In genomic region chr11:79383874-79384273, GRCh38 we compare ENCODE assay signal across 27 cellular contexts. TPM values are rescaled to one million over a fixed set of nuclear protein-coding genes. Genes with fewer than 3 reads are reported as not detected.
"Had no signal": no experiment of that assay in that cellular context is flagged by ENCODE, and none has a peak within 500 bp of the region (broad histone marks: within the 10 kb centered on the region; RNA-seq: fewer than 3 reads in every experiment).

No MANE protein-coding gene starts in this region.

- H3K4me3 Mint-ChIP-seq: mesothelial cell of epicardium; naive thymus-derived CD4-positive, alpha-beta T cell; natural killer cell treated with Interleukin-12 subunit alpha and Interleukin-12 subunit beta and Interleukin-15 and Interleukin-18, amount 100 ng/mL, for 72 hours; stimulated activated naive B cell treated with anti-CD40 and anti-IgM and Interleukin-4, amounts not matched to agents 10 μg/mL and 1 μg/mL and 100 μg/mL, for 72 hours had no signal

- DNase-seq: hippocampal formation; kidney glomerular epithelial cell; left colon; left lung; mesendoderm; naive thymus-derived CD4-positive, alpha-beta T cell; ovary; right lobe of liver; stimulated activated CD4-positive, alpha-beta T cell treated with anti-CD3 and anti-CD28 coated beads, Interleukin-12 subunit alpha, Interleukin-12 subunit beta, amount 100 ng/mL, for 4 hours; stimulated activated CD4-positive, alpha-beta T cell treated with anti-CD3 and anti-CD28 coated beads, Interleukin-15, amount 100 ng/mL, for 24 hours; stimulated activated CD4-positive, alpha-beta T cell treated with anti-CD3 and anti-CD28 coated beads, Interleukin-2, amount 100 ng/mL, for 24 hours; stimulated activated CD4-positive, alpha-beta T cell treated with anti-CD3 and anti-CD28 coated beads, Interleukin-4, amount 100 ng/mL, for 1 hour; stimulated activated naive B cell treated with anti-CD40 and anti-IgM and Interleukin-4, amounts not matched to agents 10 μg/mL and 1 μg/mL and 100 μg/mL, for 72 hours; stimulated activated naive CD8-positive, alpha-beta T cell treated with anti-CD3 and anti-CD28 coated beads, Interleukin-15, Interleukin-2, amounts not matched to agents 100 U/mL and 50 U/mL, for 24 hours; stomach; testis; transverse colon; upper lobe of left lung had no signal

- H3K27ac ChIP-seq: left lung, ovary, right atrium auricular region, right lobe of liver, stomach, testis, transverse colon, upper lobe of left lung, vagina had no signal

- H3K9me3 Mint-ChIP-seq: mesothelial cell of epicardium; natural killer cell treated with Interleukin-12 subunit alpha and Interleukin-12 subunit beta and Interleukin-15 and Interleukin-18, amount 100 ng/mL, for 72 hours had no signal

- H3K27me3 Mint-ChIP-seq: progenitor cell of endocrine pancreas had no signal

- H3K4me1 Mint-ChIP-seq: naive thymus-derived CD4-positive, alpha-beta T cell had no signal

- H3K4me1 ChIP-seq: left lung, right atrium auricular region, right lobe of liver, stomach, testis, transverse colon, upper lobe of left lung, vagina had no signal

- H3K27ac Mint-ChIP-seq: naive thymus-derived CD4-positive, alpha-beta T cell; natural killer cell treated with Interleukin-12 subunit alpha and Interleukin-12 subunit beta and Interleukin-15 and Interleukin-18, amount 100 ng/mL, for 72 hours; progenitor cell of endocrine pancreas; stimulated activated naive B cell treated with anti-CD40 and anti-IgM and Interleukin-4, amounts not matched to agents 10 μg/mL and 1 μg/mL and 100 μg/mL, for 72 hours had no signal

- H3K36me3 Mint-ChIP-seq: naive thymus-derived CD4-positive, alpha-beta T cell; natural killer cell treated with Interleukin-12 subunit alpha and Interleukin-12 subunit beta and Interleukin-15 and Interleukin-18, amount 100 ng/mL, for 72 hours; stimulated activated naive B cell treated with anti-CD40 and anti-IgM and Interleukin-4, amounts not matched to agents 10 μg/mL and 1 μg/mL and 100 μg/mL, for 72 hours had no signal

- H3K36me3 ChIP-seq: left lung, ovary, right atrium auricular region, right lobe of liver, stomach, thyroid gland, transverse colon, upper lobe of left lung, vagina had no signal

- H3K4me3 ChIP-seq: left lung, lung, ovary, right atrium auricular region, right lobe of liver, skin epidermis, stomach, testis, thyroid gland, transverse colon, upper lobe of left lung, vagina had no signal

- FAIRE-seq: keratinocyte had no signal

- H3K9me3 ChIP-seq: left lung, ovary, right atrium auricular region, right lobe of liver, stomach, testis, thyroid gland, transverse colon, upper lobe of left lung, vagina had no signal

- H3K27me3 ChIP-seq: left lung, ovary, right atrium auricular region, right lobe of liver, stomach, testis, thyroid gland, transverse colon, upper lobe of left lung, vagina had no signal

RNA-seq across cellular contexts. Expression of gene TENM4, which starts 57.0 kb away (rescaled TPM):
- total RNA-seq: natural killer cell treated with Interleukin-12 subunit alpha and Interleukin-12 subunit beta and Interleukin-15 and Interleukin-18, amount 100 ng/mL, for 72 hours had no signal
- polyA plus RNA-seq: naive thymus-derived CD4-positive, alpha-beta T cell had no signal
